In the genomic region with DNA sequence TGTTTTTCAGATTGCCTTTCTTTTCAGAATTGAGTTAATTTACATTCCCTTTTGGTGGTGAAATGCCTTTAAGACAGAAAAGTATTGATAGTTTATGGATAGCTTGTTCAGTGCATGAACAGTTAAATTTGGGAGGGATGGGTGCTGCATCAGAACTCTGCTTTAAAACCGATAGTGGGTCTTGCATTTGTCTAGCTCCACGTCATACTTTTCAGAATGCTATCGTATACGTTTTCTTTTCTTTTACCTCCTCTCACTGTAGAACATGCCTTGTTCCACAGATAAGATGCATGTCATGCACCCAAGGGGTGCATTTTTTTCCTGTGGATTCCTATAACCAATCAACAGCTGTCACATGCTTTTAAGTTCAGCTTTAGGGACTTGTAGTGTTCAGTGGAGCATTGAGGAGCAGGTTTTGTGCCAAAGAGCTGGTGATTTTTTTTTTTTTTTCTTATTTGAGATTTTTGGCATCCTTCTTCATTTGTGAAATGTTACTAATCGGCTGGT, we compare ENCODE assay signal across 10 cellular contexts. TPM values are rescaled to one million over a fixed set of nuclear protein-coding genes. Genes with fewer than 3 reads are reported as not detected.
DNase-seq lines count a peak whose midpoint lies in the region; ATAC-seq, FAIRE-seq and TF ChIP-seq lines count a peak whose summit lies in the region.
"Had no signal": no experiment of that assay in that cellular context is flagged by ENCODE, and none has a peak within 500 bp of the region (broad histone marks: within the 10 kb centered on the region; RNA-seq: fewer than 3 reads in every experiment).

No MANE protein-coding gene starts in this region.

- H3K4ac ChIP-seq in H1 (replicated peaks; ENCODE audit: insufficient read length, low read depth, low read length), result no peak overlapping the region

- H3K79me1 ChIP-seq in H1 (ENCODE audit: low read depth, low read length), result no peaks in the 10 kb centered on the region; the same call in 1 of the 2 replicates

- TF ChIP-seq POLR2A in H1 (IDR thresholded peaks at IDR 0.05; ENCODE audit: control extremely low read depth in 1 of 2, low read depth in 2 of 2, low read length in 2 of 2), result no peak

- H3K9me2 ChIP-seq in DOHH2 (replicated peaks; ENCODE audit: control insufficient read depth, low read length), result no peaks in the 10 kb centered on the region
- H3K9me2 ChIP-seq in neural cell (ENCODE audit: insufficient read depth, low read length), result no peaks in the 10 kb centered on the region

- no peak overlapping the region for H2AFZ ChIP-seq in H1 (ENCODE audit: low read length)
- no peak overlapping the region for H2AFZ ChIP-seq in neural cell (ENCODE audit: low read depth, low read length)

- H3K4me1 ChIP-seq in DOHH2 (ENCODE audit: control insufficient read depth, low read length), result peaks cover 39% of the 10 kb centered on the region
- H3K4me1 ChIP-seq in H1 (replicated peaks in 1 of 4; ENCODE audit: control insufficient read depth in 3 of 4, insufficient read depth in 4 of 4, low read length in 3 of 4), result peaks cover 0 to 34% (median 13%) of the 10 kb centered on the region in 4 experiments; a peak in 6 of 7 replicates

- H4K20me1 ChIP-seq in DOHH2 (ENCODE audit: control insufficient read depth, insufficient read depth, low read depth, low read length), result peaks cover 6% of the 10 kb centered on the region; the same call in 1 of the 2 replicates
- peaks cover 0 to 2% of the 10 kb centered on the region in 2 experiments for H4K20me1 ChIP-seq in H1 (replicated peaks in 1 of 2; ENCODE audit: control insufficient read depth in 1 of 2, insufficient read depth in 2 of 2, low read length in 2 of 2)
- no peaks in the 10 kb centered on the region for H4K20me1 ChIP-seq in neural cell (ENCODE audit: insufficient read depth)

- peaks cover 5% of the 10 kb centered on the region; the same call in 1 of the 2 replicates for H3K23me2 ChIP-seq in H1 (ENCODE audit: low read depth, low read length)

- CTCF ChIA-PET in H1 (lab: Charles Lee; ENCODE audit: partially characterized antibody), result interaction anchor here (0.7 to 2.8 kb wide), 7 partner anchors 9 to 383 kb away, joined by 3 to 12 read pairs (median 4); no protein-coding TSS in a partner anchor

- H3K79me2 ChIP-seq in DOHH2 (ENCODE audit: control insufficient read depth, low read length) (peaks cover 65% of the 10 kb centered on the region), H1 (ENCODE audit: control insufficient read depth in 1 of 2, insufficient read depth in 2 of 2, low read length in 2 of 2) (peaks cover 20 to 63% of the 10 kb centered on the region in 2 experiments), neural cell (replicated peaks; ENCODE audit: insufficient read depth, low read length) (peaks cover 3% of the 10 kb centered on the region)

- no peak for ATAC-seq in GM21786 (IDR thresholded peaks at IDR 0.05; ENCODE audit: unreplicated experiment)
- no peak for ATAC-seq in HG03159 (IDR thresholded peaks at IDR 0.05; ENCODE audit: unreplicated experiment)
- ATAC-seq: effector memory CD8-positive, alpha-beta T cell had no signal

- no peak overlapping the region for H2AK5ac ChIP-seq in H1 (ENCODE audit: low read depth, low read length)

- H3K9me3 ChIP-seq in DOHH2 (ENCODE audit: control insufficient read depth, insufficient read depth, low read length), result no peaks in the 10 kb centered on the region
- H3K9me3 ChIP-seq in H1 (ENCODE audit: insufficient read depth in 2 of 2, low read depth in 1 of 2, low read length in 1 of 2), result no peaks in the 10 kb centered on the region
- no peaks in the 10 kb centered on the region for H3K9me3 ChIP-seq in neural cell (ENCODE audit: low read length)

- H3K4me2 ChIP-seq in DOHH2 (ENCODE audit: low read length) (peak overlapping the region; percentile 83), H1 (ENCODE audit: insufficient read depth in 1 of 2, low read depth in 2 of 2, low read length in 2 of 2) (peak overlapping the region; percentile 63 to 72), neural cell (ENCODE audit: low read length) (peak overlapping the region; percentile 21)

- TF ChIP-seq CTCF in DOHH2 (IDR thresholded peaks at IDR 0.05; ENCODE audit: low read depth, low read length, poor library complexity, severe bottlenecking), result no peak
- no peak for TF ChIP-seq CTCF in H1 (IDR thresholded peaks at IDR 0.05; ENCODE audit: control extremely low read depth in 1 of 3, insufficient read depth in 1 of 3, low read depth in 1 of 3, low read length in 3 of 3)
- no peak for TF ChIP-seq CTCF in neural cell (IDR thresholded peaks at IDR 0.05; ENCODE audit: poor library complexity, severe bottlenecking)

- TF ChIP-seq EP300 in H1 (IDR thresholded peaks at IDR 0.05; ENCODE audit: borderline replicate concordance in 1 of 2, low read depth in 2 of 2, low read length in 2 of 2) (no peak), neural cell (conservative IDR thresholded peaks at IDR 0.05; ENCODE audit: poor library complexity, severe bottlenecking) (no peak)

- POLR2A ChIA-PET in H1 (lab: Charles Lee; ENCODE audit: partially characterized antibody), result interaction anchor here (1.0 to 3.2 kb wide), 5 partner anchors 16 to 254 kb away, joined by 3 to 25 read pairs (median 4); no protein-coding TSS in a partner anchor

- H2BK15ac ChIP-seq in H1 (ENCODE audit: low read length), result no peak overlapping the region

- H4K5ac ChIP-seq in H1 (ENCODE audit: insufficient read length, low read depth, low read length), result no peak overlapping the region

- no peak overlapping the region for H4K8ac ChIP-seq in H1 (ENCODE audit: extremely low read depth, insufficient read depth, low read length)

- no peak overlapping the region for H3K14ac ChIP-seq in H1 (ENCODE audit: insufficient read length)

- H2BK20ac ChIP-seq in H1 (ENCODE audit: low read length), result no peak overlapping the region

- H3K9ac ChIP-seq in H1 (replicated peaks in 1 of 4; ENCODE audit: extremely low read depth in 1 of 4, low read depth in 3 of 4, low read length in 3 of 4) (no peak overlapping the region), neural cell (ENCODE audit: low read length) (no peak overlapping the region)

- no peak overlapping the region for H2BK12ac ChIP-seq in H1 (ENCODE audit: low read depth, low read length)

- peaks cover 20% of the 10 kb centered on the region for H3F3A ChIP-seq in DOHH2 (ENCODE audit: control insufficient read depth, insufficient read depth)
- H3F3A ChIP-seq in neural cell (ENCODE audit: insufficient read depth, low read length, poor library complexity, severe bottlenecking), result no peaks in the 10 kb centered on the region

- no peak overlapping the region for H2BK5ac ChIP-seq in H1 (ENCODE audit: low read depth, low read length)

- no peak overlapping the region for H3K27ac ChIP-seq in DOHH2 (ENCODE audit: low read depth, low read length)
- no peak overlapping the region for H3K27ac ChIP-seq in H1 (ENCODE audit: low read depth, low read length)
- no peak overlapping the region for H3K27ac ChIP-seq in neural cell (ENCODE audit: low read length)

- no peak overlapping the region for H2BK120ac ChIP-seq in H1 (replicated peaks; ENCODE audit: low read depth, low read length)

- TF ChIP-seq RAD21 in H1 (IDR thresholded peaks at IDR 0.05 in 1 of 2, conservative IDR thresholded peaks at IDR 0.05 in 1 of 2; ENCODE audit: low read depth in 2 of 2, low read length in 2 of 2) (no peak), neural cell (conservative IDR thresholded peaks at IDR 0.05) (no peak)

- no peak overlapping the region for H4K91ac ChIP-seq in H1 (replicated peaks; ENCODE audit: insufficient read length, low read length)

- in situ Hi-C loops in ACHN (cut with HindIII; ENCODE audit: low pct_ligation_motif_present, low pct_unique_long_range_greater_than_20kb, low sequenced_read_pairs), result no loop called here

- WGBS in H1 (ENCODE audit: extremely low coverage in 1 of 2, insufficient coverage in 1 of 2, insufficient read length in 1 of 2, insufficient replicate concordance in 2 of 2, low coverage in 1 of 2, low lambda C conversion rate in 2 of 2, missing lambda C conversion rate in 1 of 2), 2 experiments, result 71% methylated on average over 5 of the region's 5 CpGs; no CpG with 5 or more reads in 1 of the 2 experiments

- H3K27me3 ChIP-seq in DOHH2 (ENCODE audit: control insufficient read depth, low read length) (peaks cover 16% of the 10 kb centered on the region), H1 (replicated peaks in 1 of 4; ENCODE audit: control insufficient read depth in 3 of 4, extremely low read depth in 1 of 4, insufficient read depth in 3 of 4, low read length in 3 of 4) (no peaks in the 10 kb centered on the region), neural cell (ENCODE audit: insufficient read depth, low read depth, low read length) (peaks cover 10% of the 10 kb centered on the region)

- no peak overlapping the region for H3K23ac ChIP-seq in H1 (ENCODE audit: insufficient read length)

- H3K36me3 ChIP-seq in DOHH2 (ENCODE audit: control insufficient read depth, low read length) (no peaks in the 10 kb centered on the region), H1 (ENCODE audit: control insufficient read depth in 2 of 4, insufficient read depth in 4 of 4, low read length in 3 of 4) (no peaks in the 10 kb centered on the region), neural cell (ENCODE audit: insufficient read depth, low read length) (no peaks in the 10 kb centered on the region)

- H3K4me3 ChIP-seq in DOHH2 (ENCODE audit: low read length), result no peak overlapping the region
- H3K4me3 ChIP-seq in H1 (ENCODE audit: extremely low read depth in 1 of 4, insufficient read depth in 2 of 4, low read depth in 3 of 4, low read length in 4 of 4), result peak overlapping the region; percentile 70 to 84 (median 78); a peak in 7 of 8 replicates
- no peak overlapping the region for H3K4me3 ChIP-seq in neural cell (ENCODE audit: low read length)

- H3K18ac ChIP-seq in H1 (ENCODE audit: extremely low read depth, low read length), result 0 out of 2 replicates have a peak overlapping the region, but pooled peaks have one; percentile 21

- DNase-seq in NCI-H2171 treated with DMSO at 0.1 percent for 48 hours (lab: John Stamatoyannopoulos, UW), result peak; percentile 93
- DNase-seq in H1 (ENCODE audit: low read depth in 1 of 2, low spot score in 2 of 2), result no peak
- DNase-seq in HCEC 1CT, result no peak
- no peak for DNase-seq in ACHN
- DNase-seq: effector memory CD8-positive, alpha-beta T cell; stimulated activated CD4-positive, alpha-beta T cell treated with anti-CD3 and anti-CD28 coated beads, Interleukin-1b, Interleukin-23, amount 100 ng/mL, for 48 hours had no signal

- H3K56ac ChIP-seq in H1 (replicated peaks; ENCODE audit: insufficient read length, low read depth, low read length), result no peak overlapping the region

- no peak for FAIRE-seq in H1 (lab: Jason Lieb, UNC)

RNA-seq across cellular contexts. Expression of a gene that starts 2.3 kb away (rescaled TPM):
- total RNA-seq in H1 (2021; fragmentation: NEBNext Ultra II Directional; extraction: Animal tissue kit (Norgen Biotek cat#: 25700)), result 68.1 and 71.2 TPM in 2 replicates
- polyA plus RNA-seq in H1 (2011; rRNA removed), result 22.9 and 30.5 TPM in 2 replicates
- 27.8 TPM for polyA plus RNA-seq in H1 (2011; cell fraction: cytosol; rRNA removed)
- 17.0 TPM for polyA plus RNA-seq in H1 (2011; cell fraction: nucleus; rRNA removed)
- polyA plus RNA-seq in H1 (2012, experiment 1 of 2), result 30.5 to 48.6 TPM (median 44.6 TPM) in 4 replicates
- 2.8 TPM for polyA plus RNA-seq in H1 (2012, experiment 2 of 2)
- 30.1 TPM for polyA plus RNA-seq in H1 (2013, experiment 1 of 2)
- 35.0 TPM for polyA plus RNA-seq in H1 (2013, experiment 2 of 2)
- polyA minus RNA-seq in H1 (2011; rRNA and poly(A)+ RNA removed), result 142 and 183 TPM in 2 replicates
- polyA minus RNA-seq in H1 (2011; cell fraction: cytosol; rRNA and poly(A)+ RNA removed), result 52.5 TPM
- polyA minus RNA-seq in H1 (2011; cell fraction: nucleus; rRNA and poly(A)+ RNA removed), result 58.5 TPM
- polyA plus RNA-seq in neural cell, result 3.9 TPM in 2 replicates
- 10.2 and 10.7 TPM in 2 replicates for polyA minus RNA-seq in neural cell

Comparison
In these comparisons a context has a peak if more than half of its experiments do, and no peak if none do; other contexts are left out.
1. H3K4me2 ChIP-seq: peak in every context shown above with its lines; median percentile 83 in DOHH2; 68 in H1; 21 in neural cell.
2. H3K4me3 ChIP-seq: peak in H1 (4 of 4); none in DOHH2 (single experiment) and neural cell (single experiment).